1 cellular context compared by ENCODE assay signal in the genomic region with DNA sequence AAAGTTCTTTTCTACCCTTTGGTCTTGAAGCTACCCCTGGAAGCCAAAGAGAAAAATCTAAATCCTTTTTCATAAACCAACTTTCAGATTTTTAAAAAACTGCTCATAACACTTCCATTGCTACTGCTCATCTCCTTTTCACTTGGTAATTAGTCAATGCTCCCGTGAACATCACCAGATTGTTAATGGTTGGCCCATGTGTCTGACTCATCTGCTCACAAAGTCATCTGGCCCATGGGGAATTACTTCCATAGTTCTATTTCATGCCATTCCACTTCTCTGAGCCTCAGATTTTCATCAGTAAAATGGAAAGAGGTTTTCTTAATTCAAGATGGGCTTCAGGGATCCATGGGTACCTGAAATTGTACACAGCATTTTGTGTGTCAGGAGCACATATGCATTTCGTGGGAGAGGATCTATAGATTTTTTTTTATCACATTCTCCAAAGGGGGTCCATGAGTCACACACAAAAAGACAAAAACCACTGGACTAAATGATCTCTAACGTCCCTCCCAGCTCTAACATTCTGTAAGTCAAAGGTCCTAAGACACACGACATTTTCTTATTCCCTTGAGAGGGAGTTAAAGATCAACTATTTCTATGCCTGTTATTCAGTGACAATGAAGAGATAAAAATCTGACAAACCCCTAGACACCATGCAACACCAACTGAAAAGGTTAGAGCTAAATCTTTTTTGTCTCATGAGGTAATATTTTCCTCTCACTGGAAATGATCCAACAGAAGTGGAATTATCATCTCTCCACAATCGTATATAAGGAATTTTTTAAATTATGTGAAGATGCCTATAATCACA.
TF ChIP-seq lines count a peak whose summit lies in the region.

No MANE protein-coding gene starts in this region.

TF ChIP-seq in K562, 482 proteins besides CTCF, POLR2A, EP300 and RAD21 (continued from another document):
- TF ChIP-seq RBM22 (IDR thresholded peaks at IDR 0.05; ENCODE audit: low read depth, low read length, poor library complexity, severe bottlenecking) (no peak), SMARCA4 (IDR thresholded peaks at IDR 0.05) (0 out of 2 replicates have a peak, but pooled peaks have one; percentile 14), FOXA1 (IDR thresholded peaks at IDR 0.05; ENCODE audit: borderline replicate concordance) (no peak)
- TF ChIP-seq, protein P1, sequence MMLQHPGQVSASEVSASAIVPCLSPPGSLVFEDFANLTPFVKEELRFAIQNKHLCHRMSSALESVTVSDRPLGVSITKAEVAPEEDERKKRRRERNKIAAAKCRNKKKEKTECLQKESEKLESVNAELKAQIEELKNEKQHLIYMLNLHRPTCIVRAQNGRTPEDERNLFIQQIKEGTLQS (IDR thresholded peaks at IDR 0.05): peak; percentile 41
- TF ChIP-seq, protein P1 (CRISPR knock-in tag; conservative IDR thresholded peaks at IDR 0.05): no peak
- TF ChIP-seq, protein P2, sequence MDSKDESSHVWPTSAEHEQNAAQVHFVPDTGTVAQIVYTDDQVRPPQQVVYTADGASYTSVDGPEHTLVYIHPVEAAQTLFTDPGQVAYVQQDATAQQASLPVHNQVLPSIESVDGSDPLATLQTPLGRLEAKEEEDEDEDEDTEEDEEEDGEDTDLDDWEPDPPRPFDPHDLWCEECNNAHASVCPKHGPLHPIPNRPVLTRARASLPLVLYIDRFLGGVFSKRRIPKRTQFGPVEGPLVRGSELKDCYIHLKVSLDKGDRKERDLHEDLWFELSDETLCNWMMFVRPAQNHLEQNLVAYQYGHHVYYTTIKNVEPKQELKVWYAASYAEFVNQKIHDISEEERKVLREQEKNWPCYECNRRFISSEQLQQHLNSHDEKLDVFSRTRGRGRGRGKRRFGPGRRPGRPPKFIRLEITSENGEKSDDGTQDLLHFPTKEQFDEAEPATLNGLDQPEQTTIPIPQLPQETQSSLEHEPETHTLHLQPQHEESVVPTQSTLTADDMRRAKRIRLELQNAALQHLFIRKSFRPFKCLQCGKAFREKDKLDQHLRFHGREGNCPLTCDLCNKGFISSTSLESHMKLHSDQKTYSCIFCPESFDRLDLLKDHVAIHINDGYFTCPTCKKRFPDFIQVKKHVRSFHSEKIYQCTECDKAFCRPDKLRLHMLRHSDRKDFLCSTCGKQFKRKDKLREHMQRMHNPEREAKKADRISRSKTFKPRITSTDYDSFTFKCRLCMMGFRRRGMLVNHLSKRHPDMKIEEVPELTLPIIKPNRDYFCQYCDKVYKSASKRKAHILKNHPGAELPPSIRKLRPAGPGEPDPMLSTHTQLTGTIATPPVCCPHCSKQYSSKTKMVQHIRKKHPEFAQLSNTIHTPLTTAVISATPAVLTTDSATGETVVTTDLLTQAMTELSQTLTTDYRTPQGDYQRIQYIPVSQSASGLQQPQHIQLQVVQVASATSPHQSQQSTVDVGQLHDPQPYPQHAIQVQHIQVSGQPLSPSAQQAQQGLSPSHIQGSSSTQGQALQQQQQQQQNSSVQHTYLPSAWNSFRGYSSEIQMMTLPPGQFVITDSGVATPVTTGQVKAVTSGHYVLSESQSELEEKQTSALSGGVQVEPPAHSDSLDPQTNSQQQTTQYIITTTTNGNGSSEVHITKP (IDR thresholded peaks at IDR 0.05; ENCODE audit: partially characterized antibody): peak; percentile 19
